23 cellular contexts compared by ENCODE assay signal in the genomic region with DNA sequence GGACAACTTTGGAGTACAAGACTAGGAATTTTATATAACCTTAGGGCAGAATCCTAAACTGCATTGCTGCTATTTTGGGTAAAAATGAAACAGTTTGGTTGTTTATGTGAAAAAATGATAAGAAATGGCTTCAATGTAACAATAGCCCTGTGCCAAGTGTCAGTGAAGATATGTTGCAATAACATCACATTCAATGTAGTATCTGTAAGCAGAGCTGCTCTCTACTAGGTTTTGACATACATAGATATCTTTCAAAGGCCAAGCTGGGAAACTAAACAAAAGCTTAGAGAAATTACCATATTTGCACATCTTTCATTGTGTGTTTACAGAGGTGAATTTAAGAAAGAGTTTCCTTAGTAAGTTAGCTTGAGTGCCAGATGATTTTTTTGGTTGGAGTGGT.
DNase-seq lines count a peak whose midpoint lies in the region; TF ChIP-seq lines count a peak whose summit lies in the region.
"Had no signal": no experiment of that assay in that cellular context is flagged by ENCODE, and none has a peak within 500 bp of the region (broad histone marks: within the 10 kb centered on the region; RNA-seq: fewer than 3 reads in every experiment).

No MANE protein-coding gene starts in this region.

- DNase-seq in DMS53 (lab: John Stamatoyannopoulos, UW) (peak; percentile 29), GM03348 (ENCODE audit: low spot score) (peak; percentile 5), choroid plexus epithelial cell (ENCODE audit: low read depth) (peak; percentile 8), fibroblast of the aortic adventitia (ENCODE audit: low read depth) (peak; percentile 54), NCI-H1105 treated with DMSO at 0.1 percent for 48 hours (lab: John Stamatoyannopoulos, UW) (no peak), SW480 (ENCODE audit: low spot score) (no peak), ACHN (no peak)
- DNase-seq: DMS79; EL; GDM1; GOT3; HCEC 1CT; MM.1S; NCI-H1048; NCI-H1417 treated with DMSO at 0.1 percent for 48 hours; NCI-H1694 treated with DMSO at 0.1 percent for 48 hours; NCI-H2081 treated with DMSO at 0.1 percent for 48 hours; NCI-H446 treated with DMSO at 0.1 percent for 48 hours; NCI-H526; NCI-H82; NK-92 treated with Interleukin-12 subunit alpha and Interleukin-12 subunit beta, amount 100 ng/mL, for 24 hours; PC-9; SJCRH30 had no signal

- H3K4me3 ChIP-seq in choroid plexus epithelial cell (ENCODE audit: low read depth, low read length) = no peak overlapping the region
- no peak overlapping the region for H3K4me3 ChIP-seq in fibroblast of the aortic adventitia (ENCODE audit: low read depth, low read length)
- H3K4me3 ChIP-seq: PC-9, SJCRH30 had no signal

- TF ChIP-seq CTCF in choroid plexus epithelial cell (conservative IDR thresholded peaks at IDR 0.05; ENCODE audit: low read depth, low read length) = no peak
- no peak for TF ChIP-seq CTCF in fibroblast of the aortic adventitia (IDR thresholded peaks at IDR 0.05; ENCODE audit: insufficient read depth, low read length)

- in situ Hi-C loops in ACHN (cut with HindIII; ENCODE audit: low pct_ligation_motif_present, low pct_unique_long_range_greater_than_20kb, low sequenced_read_pairs) = no loop called here

Comparison
In these comparisons a context has a peak if more than half of its experiments do, and no peak if none do; other contexts are left out.
1. DNase-seq: peak in DMS53 (single experiment), GM03348 (single experiment), choroid plexus epithelial cell (single experiment) and fibroblast of the aortic adventitia (single experiment); none in NCI-H1105 treated with DMSO at 0.1 percent for 48 hours (single experiment), SW480 (single experiment) and ACHN (single experiment).